Comparison of ENCODE assay signal across 8 cellular contexts in genomic region chr2:20052872-20053281, GRCh38. TPM values are rescaled to one million over a fixed set of nuclear protein-coding genes. Genes with fewer than 3 reads are reported as not detected.
DNase-seq lines count a peak whose midpoint lies in the region; ATAC-seq and TF ChIP-seq lines count a peak whose summit lies in the region.

No MANE protein-coding gene starts in this region.

- H3K4ac ChIP-seq in neuronal stem cell (ENCODE audit: low read length) = no peak overlapping the region

- H3K79me1 ChIP-seq in neuronal stem cell (ENCODE audit: low read depth, low read length) = peaks cover 2% of the 10 kb centered on the region

- WGBS in neuronal stem cell (ENCODE audit: extremely low coverage in 2 of 2, insufficient read length in 2 of 2, insufficient replicate concordance in 1 of 2), 2 donors = 100% methylated on average over 1 of the region's 5 CpGs; no CpG with 5 or more reads in 1 of the 2 donors

- no peak for ATAC-seq in GM18498 (IDR thresholded peaks at IDR 0.05; ENCODE audit: unreplicated experiment)
- no peak for ATAC-seq in GM19328 (IDR thresholded peaks at IDR 0.05; ENCODE audit: unreplicated experiment)

- peak overlapping the region; percentile 87 for H2AFZ ChIP-seq in neuronal stem cell (ENCODE audit: low read length)

- no peak for TF ChIP-seq POLR2A in erythroblast (IDR thresholded peaks at IDR 0.05; ENCODE audit: low read length)

- no peak overlapping the region for H2AK5ac ChIP-seq in neuronal stem cell (ENCODE audit: low read depth, low read length)

- no peak overlapping the region for H2BK120ac ChIP-seq in neuronal stem cell (ENCODE audit: low read depth, low read length)

- no peak overlapping the region for H4K91ac ChIP-seq in neuronal stem cell (ENCODE audit: low read depth, low read length, poor library complexity)

- H2BK12ac ChIP-seq in neuronal stem cell (ENCODE audit: low read length) = no peak overlapping the region

- no peak overlapping the region for H3K4me2 ChIP-seq in neuronal stem cell (ENCODE audit: insufficient read depth, low read length, poor library complexity, severe bottlenecking)

- peaks cover 0 to 9% of the 10 kb centered on the region in 2 donors for H3K36me3 ChIP-seq in neuronal stem cell (replicated peaks in 1 of 2; ENCODE audit: control insufficient read depth in 2 of 2, insufficient read depth in 2 of 2, low read length in 2 of 2)

- peak overlapping the region in 1 of 2 donors; percentile 63 for H3K4me3 ChIP-seq in neuronal stem cell (ENCODE audit: low read length in 2 of 2)

- H3K9me3 ChIP-seq in neuronal stem cell (replicated peaks in 1 of 2; ENCODE audit: control insufficient read depth in 2 of 2, insufficient read depth in 1 of 2, low read depth in 1 of 2, low read length in 2 of 2) = no peaks in the 10 kb centered on the region

- H4K8ac ChIP-seq in neuronal stem cell (ENCODE audit: low read depth, low read length) = no peak overlapping the region

- H3K9ac ChIP-seq in neuronal stem cell (ENCODE audit: low read depth, low read length, poor library complexity) = no peak overlapping the region

- H3K27ac ChIP-seq in neuronal stem cell (replicated peaks; ENCODE audit: low read length) = no peak overlapping the region

- no peak overlapping the region for H3K18ac ChIP-seq in neuronal stem cell (ENCODE audit: low read length)

- no peak overlapping the region for H3K23ac ChIP-seq in neuronal stem cell (ENCODE audit: low read depth, low read length, poor library complexity)

- H3K14ac ChIP-seq in neuronal stem cell (ENCODE audit: low read length) = no peak overlapping the region

- H2BK5ac ChIP-seq in neuronal stem cell (ENCODE audit: low read length) = no peak overlapping the region

- peaks cover 4 to 11% of the 10 kb centered on the region in 2 donors for H3K4me1 ChIP-seq in neuronal stem cell (ENCODE audit: control insufficient read depth in 2 of 2, insufficient read depth in 1 of 2, low read depth in 1 of 2, low read length in 2 of 2)

- no peak overlapping the region for H2BK15ac ChIP-seq in neuronal stem cell (ENCODE audit: low read length)

- H3K27me3 ChIP-seq in neuronal stem cell (ENCODE audit: control insufficient read depth in 3 of 3, insufficient read depth in 3 of 3, low read depth in 1 of 3, low read length in 3 of 3) = peaks cover 0 to 5% (median 0%) of the 10 kb centered on the region in 3 experiments

- DNase-seq in AG08395 (ENCODE audit: low spot score) (peak; percentile 63), HUDEP-2 (lab: John Stamatoyannopoulos, UW; ENCODE audit: unreplicated experiment in 76 of 76) (peak in 73 of 76 experiments; percentile 14 to 83 (median 56)), OCI-M1 (lab: John Stamatoyannopoulos, UW) (peak; percentile 88), erythroblast (lab: John Stamatoyannopoulos, UW) (peak; percentile 84 to 85), neuronal stem cell (ENCODE audit: low spot score) (no peak)
- no peak for DNase-seq in stimulated activated CD4-positive, alpha-beta T cell treated with anti-CD3 and anti-CD28 coated beads, Interleukin-4, amount 100 ng/mL, for 1 hour

RNA-seq across cellular contexts. Expression of gene LAPTM4A, which starts 1.4 kb away (rescaled TPM):
- polyA plus RNA-seq in neuronal stem cell (2013, experiment 1 of 2) = 262 TPM
- polyA plus RNA-seq in neuronal stem cell (2013, experiment 2 of 2) = 267 TPM

RNA-seq across cellular contexts. Expression of gene MATN3, which starts 40.4 kb away (rescaled TPM):
- polyA plus RNA-seq in neuronal stem cell (2013, experiment 1 of 2) = 1.2 TPM
- 1.3 TPM for polyA plus RNA-seq in neuronal stem cell (2013, experiment 2 of 2)

Comparison
In these comparisons a context has a peak if more than half of its experiments do, and no peak if none do; other contexts are left out.
1. DNase-seq: peak in AG08395 (single experiment), HUDEP-2 (73 of 76), OCI-M1 (single experiment) and erythroblast (2 of 2); none in neuronal stem cell (single experiment) and stimulated activated CD4-positive, alpha-beta T cell treated with anti-CD3 and anti-CD28 coated beads, Interleukin-4, amount 100 ng/mL, for 1 hour (single experiment).